10 cellular contexts compared by ENCODE assay signal in genomic region chr1:23693599-23693998, GRCh38. TPM values are rescaled to one million over a fixed set of nuclear protein-coding genes. Genes with fewer than 3 reads are reported as not detected.
DNase-seq lines count a peak whose midpoint lies in the region; ATAC-seq, FAIRE-seq and TF ChIP-seq lines count a peak whose summit lies in the region.
"Had no signal": no experiment of that assay in that cellular context is flagged by ENCODE, and none has a peak within 500 bp of the region (broad histone marks: within the 10 kb centered on the region; RNA-seq: fewer than 3 reads in every experiment).

No MANE protein-coding gene starts in this region.

- peak overlapping the region; percentile 97 for H3K4me3 ChIP-seq in A549
- peak overlapping the region; percentile 100 for H3K4me3 ChIP-seq in HAP-1

- ATAC-seq in A549 (no peak), HG03025 (IDR thresholded peaks at IDR 0.05; ENCODE audit: low FRiP score, unreplicated experiment) (no peak), HG03097 (IDR thresholded peaks at IDR 0.05; ENCODE audit: low FRiP score, unreplicated experiment) (no peak)
- ATAC-seq in activated naive CD4-positive, alpha-beta T cell treated with anti-CD3 and anti-CD28 coated beads, Interleukin-2, amount 50 U/mL, for 72 hours = no peak

- TF ChIP-seq CTCF in A549 (IDR thresholded peaks at IDR 0.05) = no peak

- H3K4me1 ChIP-seq in A549 (peaks cover 37% of the 10 kb centered on the region), HAP-1 (peaks cover 11% of the 10 kb centered on the region)

- no peak for TF ChIP-seq POLR2A in A549 (IDR thresholded peaks at IDR 0.05; ENCODE audit: low read length)

- peaks cover 69% of the 10 kb centered on the region for H3K36me3 ChIP-seq in HAP-1 (replicated peaks)

- no peak for TF ChIP-seq EP300 in A549 (IDR thresholded peaks at IDR 0.05)

- CTCF ChIA-PET in A549 (lab: Yijun Ruan, JAX) = interaction anchor here (0.6 kb wide), 2 partner anchors 17 to 206 kb away, joined by 3 read pairs; no protein-coding TSS in a partner anchor

- peak overlapping the region; percentile 92 to 97 for H3K27ac Mint-ChIP-seq in activated naive CD4-positive, alpha-beta T cell treated with anti-CD3 and anti-CD28 coated beads, Interleukin-2, amount 50 U/mL, for 72 hours
- peak overlapping the region; percentile 23 to 92 (median 90) for H3K27ac Mint-ChIP-seq in immature natural killer cell

- H3K27ac ChIP-seq in A549 = peak overlapping the region in 1 of 2 experiments; percentile 98; a peak in 3 of 6 replicates
- no peak overlapping the region for H3K27ac ChIP-seq in substantia nigra (ENCODE audit: low read depth, low read length, poor library complexity, severe bottlenecking)

- DNase-seq in A549 (ENCODE audit: low read depth in 1 of 2, low spot score in 1 of 2) (no peak), HAP-1 (ENCODE audit: low spot score in 2 of 2) (no peak), immature natural killer cell (no peak), substantia nigra (lab: John Stamatoyannopoulos, UW) (no peak), GDM1 (lab: John Stamatoyannopoulos, UW) (no peak)
- DNase-seq in activated naive CD4-positive, alpha-beta T cell treated with anti-CD3 and anti-CD28 coated beads, Interleukin-2, amount 50 U/mL, for 72 hours (ENCODE audit: low spot score in 2 of 2) = no peak
- DNase-seq: activated CD4-positive, alpha-beta T cell treated with anti-CD3 and anti-CD28 coated beads for 4 hours; NCI-H226 had no signal

- H3K9me3 ChIP-seq in A549 (no peaks in the 10 kb centered on the region), HAP-1 (peaks cover 3% of the 10 kb centered on the region; the same call in 1 of the 2 replicates)

- H3K27me3 Mint-ChIP-seq in immature natural killer cell (ENCODE audit: low read depth in 3 of 3) = peaks cover 0 to 5% (median 0%) of the 10 kb centered on the region in 3 donors

- in situ Hi-C loops in HAP-1 (cut with MboI; ENCODE audit: low sequenced_read_pairs) = no loop called here

- peak overlapping the region; percentile 89 to 97 (median 94) for H3K4me3 Mint-ChIP-seq in immature natural killer cell

- POLR2A ChIA-PET in A549 (lab: Yijun Ruan, JAX) = no interaction called here

- TF ChIP-seq RAD21 in A549 (conservative IDR thresholded peaks at IDR 0.05 in 1 of 2, IDR thresholded peaks at IDR 0.05 in 1 of 2) = no peak

- H3K4me2 ChIP-seq in A549 = peak overlapping the region; percentile 92

- H3K9me3 Mint-ChIP-seq in activated naive CD4-positive, alpha-beta T cell treated with anti-CD3 and anti-CD28 coated beads, Interleukin-2, amount 50 U/mL, for 72 hours = no peaks in the 10 kb centered on the region
- H3K9me3 Mint-ChIP-seq in immature natural killer cell = no peaks in the 10 kb centered on the region

- FAIRE-seq in A549 (lab: Jason Lieb, UNC) = no peak

- H3K4me1 Mint-ChIP-seq in immature natural killer cell = peaks cover 58 to 66% of the 10 kb centered on the region in 2 donors

- WGBS in A549 (ENCODE audit: missing lambda C conversion rate) = 64% methylated on average over 2 of the region's 2 CpGs

- peaks cover 50 to 70% of the 10 kb centered on the region in 2 donors for H3K36me3 Mint-ChIP-seq in activated naive CD4-positive, alpha-beta T cell treated with anti-CD3 and anti-CD28 coated beads, Interleukin-2, amount 50 U/mL, for 72 hours
- peaks cover 16 to 47% (median 29%) of the 10 kb centered on the region in 3 donors for H3K36me3 Mint-ChIP-seq in immature natural killer cell

- no peaks in the 10 kb centered on the region for H3K27me3 ChIP-seq in HAP-1 (ENCODE audit: low read depth)

TF ChIP-seq in A549, 52 proteins besides CTCF, POLR2A, EP300 and RAD21 (continues in another document):
- TF ChIP-seq BHLHE40 (IDR thresholded peaks at IDR 0.05; ENCODE audit: low read depth, low read length) = no peak
- TF ChIP-seq, protein P1, sequence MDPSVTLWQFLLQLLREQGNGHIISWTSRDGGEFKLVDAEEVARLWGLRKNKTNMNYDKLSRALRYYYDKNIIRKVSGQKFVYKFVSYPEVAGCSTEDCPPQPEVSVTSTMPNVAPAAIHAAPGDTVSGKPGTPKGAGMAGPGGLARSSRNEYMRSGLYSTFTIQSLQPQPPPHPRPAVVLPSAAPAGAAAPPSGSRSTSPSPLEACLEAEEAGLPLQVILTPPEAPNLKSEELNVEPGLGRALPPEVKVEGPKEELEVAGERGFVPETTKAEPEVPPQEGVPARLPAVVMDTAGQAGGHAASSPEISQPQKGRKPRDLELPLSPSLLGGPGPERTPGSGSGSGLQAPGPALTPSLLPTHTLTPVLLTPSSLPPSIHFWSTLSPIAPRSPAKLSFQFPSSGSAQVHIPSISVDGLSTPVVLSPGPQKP (IDR thresholded peaks at IDR 0.05; ENCODE audit: low read depth, low read length) = no peak
- TF ChIP-seq REST (IDR thresholded peaks at IDR 0.05) = no peak
- no peak for TF ChIP-seq ZC3H11A (IDR thresholded peaks at IDR 0.05)
- TF ChIP-seq, protein P2, sequence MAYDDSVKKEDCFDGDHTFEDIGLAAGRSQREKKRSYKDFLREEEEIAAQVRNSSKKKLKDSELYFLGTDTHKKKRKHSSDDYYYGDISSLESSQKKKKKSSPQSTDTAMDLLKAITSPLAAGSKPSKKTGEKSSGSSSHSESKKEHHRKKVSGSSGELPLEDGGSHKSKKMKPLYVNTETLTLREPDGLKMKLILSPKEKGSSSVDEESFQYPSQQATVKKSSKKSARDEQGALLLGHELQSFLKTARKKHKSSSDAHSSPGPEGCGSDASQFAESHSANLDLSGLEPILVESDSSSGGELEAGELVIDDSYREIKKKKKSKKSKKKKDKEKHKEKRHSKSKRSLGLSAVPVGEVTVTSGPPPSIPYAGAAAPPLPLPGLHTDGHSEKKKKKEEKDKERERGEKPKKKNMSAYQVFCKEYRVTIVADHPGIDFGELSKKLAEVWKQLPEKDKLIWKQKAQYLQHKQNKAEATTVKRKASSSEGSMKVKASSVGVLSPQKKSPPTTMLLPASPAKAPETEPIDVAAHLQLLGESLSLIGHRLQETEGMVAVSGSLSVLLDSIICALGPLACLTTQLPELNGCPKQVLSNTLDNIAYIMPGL (CRISPR knock-in tag; IDR thresholded peaks at IDR 0.05; ENCODE audit: borderline replicate concordance) = no peak
- TF ChIP-seq HDAC2 (IDR thresholded peaks at IDR 0.05) = no peak
- no peak for TF ChIP-seq CBX2 (IDR thresholded peaks at IDR 0.05; ENCODE audit: borderline replicate concordance, low read depth)
- no peak for TF ChIP-seq HES2 (IDR thresholded peaks at IDR 0.05)
- no peak for TF ChIP-seq ATOH8 (CRISPR knock-in tag; IDR thresholded peaks at IDR 0.05; ENCODE audit: low read depth)
- no peak for TF ChIP-seq HOXB5 (CRISPR knock-in tag; IDR thresholded peaks at IDR 0.05)
- no peak for TF ChIP-seq NR3C1 (IDR thresholded peaks at IDR 0.05)
- TF ChIP-seq FOSB (CRISPR knock-in tag; IDR thresholded peaks at IDR 0.05) = no peak

RNA-seq across cellular contexts. Expression of gene RPL11, which starts 2.0 kb away (rescaled TPM):
- polyA plus RNA-seq in A549 (2011; rRNA removed) (979 and 1,292 TPM in 2 replicates), A549 (2017; fragmentation: RNase III; extraction: RNeasy Plus Mini Kit Qiagen cat#74134 plus additional on column Dnase treatment) (1,260 to 1,335 TPM (median 1,329 TPM) in 3 replicates), immature natural killer cell (100 to 1,000 TPM; 524 to 763 (median 531) TPM)
- 858 and 1,073 TPM in 2 replicates for polyA plus RNA-seq in A549 (2012; cell fraction: cytosol; rRNA removed)
- 136 and 263 TPM in 2 replicates for polyA plus RNA-seq in A549 (2012; cell fraction: nucleus; rRNA removed)
- polyA minus RNA-seq in A549 (2011; rRNA and poly(A)+ RNA removed) = 305 and 306 TPM in 2 replicates
- total RNA-seq in activated naive CD4-positive, alpha-beta T cell treated with anti-CD3 and anti-CD28 coated beads, Interleukin-2, amount 50 U/mL, for 72 hours = 1,000 to 10,000 TPM; 1,409 to 1,417 TPM

RNA-seq across cellular contexts. Expression of gene ELOA, which starts 49.7 kb away (rescaled TPM):
- 16.0 and 18.4 TPM in 2 replicates for polyA plus RNA-seq in A549 (2011; rRNA removed)
- polyA plus RNA-seq in A549 (2012; cell fraction: cytosol; rRNA removed) = 6.9 and 7.3 TPM in 2 replicates
- polyA plus RNA-seq in A549 (2012; cell fraction: nucleus; rRNA removed) = 6.4 and 8.1 TPM in 2 replicates
- polyA plus RNA-seq in A549 (2017; fragmentation: RNase III; extraction: RNeasy Plus Mini Kit Qiagen cat#74134 plus additional on column Dnase treatment) = 16.3 to 18.4 TPM (median 16.4 TPM) in 3 replicates
- 12.6 and 13.9 TPM in 2 replicates for polyA minus RNA-seq in A549 (2011; rRNA and poly(A)+ RNA removed)
- 10 to 100 TPM; 30.9 to 33.4 TPM for total RNA-seq in activated naive CD4-positive, alpha-beta T cell treated with anti-CD3 and anti-CD28 coated beads, Interleukin-2, amount 50 U/mL, for 72 hours
- polyA plus RNA-seq in immature natural killer cell = 10 to 100 TPM; 16.4 to 30.3 (median 19.1) TPM
